ENCODE assay signal across 1 cellular context in genomic region chr16:14285542-14286380, GRCh38.
A peak's percentile ranks its signal among the peaks of the same experiment; 100 is the strongest.
TF ChIP-seq lines count a peak whose summit lies in the region.

No MANE protein-coding gene starts in this region.

TF ChIP-seq in A549, 52 proteins besides CTCF, POLR2A, EP300 and RAD21 (continued from another document):
- TF ChIP-seq TP53 (CRISPR knock-in tag; IDR thresholded peaks at IDR 0.05) (no peak), NR3C1 (IDR thresholded peaks at IDR 0.05) (no peak), ELK1 (IDR thresholded peaks at IDR 0.05; ENCODE audit: low read depth, low read length) (no peak), GATA3 (IDR thresholded peaks at IDR 0.05; ENCODE audit: borderline replicate concordance) (peak; percentile 42; the same call in 1 of the 2 replicates), ZC3H11A (IDR thresholded peaks at IDR 0.05) (no peak), JUNB (IDR thresholded peaks at IDR 0.05) (no peak), HOXB5 (CRISPR knock-in tag; IDR thresholded peaks at IDR 0.05) (no peak), PHF8 (IDR thresholded peaks at IDR 0.05; ENCODE audit: borderline replicate concordance, low read depth) (peak; percentile 29; the same call in 1 of the 2 replicates), EHF (CRISPR knock-in tag; IDR thresholded peaks at IDR 0.05) (no peak), MAFK (IDR thresholded peaks at IDR 0.05; ENCODE audit: partially characterized antibody) (no peak), EHMT2 (IDR thresholded peaks at IDR 0.05; ENCODE audit: low read depth) (no peak), USF2 (IDR thresholded peaks at IDR 0.05) (no peak), BCL3 (IDR thresholded peaks at IDR 0.05) (no peak), CEBPB (IDR thresholded peaks at IDR 0.05) (0 out of 4 replicates have a peak, but pooled peaks of 1 of the 2 experiments have one; percentile 36), RCOR1 (IDR thresholded peaks at IDR 0.05; ENCODE audit: low read depth, low read length) (no peak), BHLHE40 (IDR thresholded peaks at IDR 0.05; ENCODE audit: low read depth, low read length) (0 out of 2 replicates have a peak, but pooled peaks have one; percentile 26), HMGXB4 (CRISPR knock-in tag; IDR thresholded peaks at IDR 0.05; ENCODE audit: borderline replicate concordance) (peak; percentile 95), PBX3 (IDR thresholded peaks at IDR 0.05) (0 out of 2 replicates have a peak, but pooled peaks have one; percentile 29), CBX8 (IDR thresholded peaks at IDR 0.05) (no peak), RFX5 (IDR thresholded peaks at IDR 0.05) (no peak), JUN (IDR thresholded peaks at IDR 0.05) (peak in 1 of 2 experiments; percentile 47; a peak in 1 of 5 replicates), HOXA7 (CRISPR knock-in tag; IDR thresholded peaks at IDR 0.05) (no peak), HEYL (CRISPR knock-in tag; IDR thresholded peaks at IDR 0.05) (no peak)
